ENCODE assay signal across 19 cellular contexts in the genomic region with DNA sequence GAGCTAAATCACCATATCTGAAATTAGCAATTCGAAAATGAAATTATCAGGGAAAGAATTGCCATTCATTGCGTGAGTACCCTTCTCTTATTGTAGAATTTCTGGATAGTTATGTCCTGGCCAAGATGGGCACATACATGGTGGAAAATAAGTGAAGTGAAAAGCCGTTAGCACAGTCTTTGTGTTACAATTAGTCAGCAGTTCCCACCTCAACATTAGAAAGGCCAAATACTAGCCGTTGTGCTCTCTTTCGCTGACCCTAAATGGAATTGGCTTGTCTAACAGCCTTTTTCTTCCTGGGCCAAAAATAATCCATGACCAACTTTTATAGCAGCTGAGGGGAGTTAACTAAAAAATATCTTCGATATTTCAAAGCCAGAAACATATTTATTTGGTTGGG.
"Had no signal": no experiment of that assay in that cellular context is flagged by ENCODE, and none has a peak within 500 bp of the region (broad histone marks: within the 10 kb centered on the region; RNA-seq: fewer than 3 reads in every experiment).

No MANE protein-coding gene starts in this region.

- H3K4me3 Mint-ChIP-seq: natural killer cell treated with Interleukin-12 subunit alpha and Interleukin-12 subunit beta and Interleukin-15 and Interleukin-18, amount 100 ng/mL, for 72 hours had no signal

- H3K27ac Mint-ChIP-seq: natural killer cell treated with Interleukin-12 subunit alpha and Interleukin-12 subunit beta and Interleukin-15 and Interleukin-18, amount 100 ng/mL, for 72 hours had no signal

- H3K4me1 ChIP-seq: psoas muscle, sigmoid colon, suprapubic skin, upper lobe of right lung, vagina had no signal

- H3K36me3 Mint-ChIP-seq: natural killer cell treated with Interleukin-12 subunit alpha and Interleukin-12 subunit beta and Interleukin-15 and Interleukin-18, amount 100 ng/mL, for 72 hours had no signal

- H3K9me3 Mint-ChIP-seq: natural killer cell treated with Interleukin-12 subunit alpha and Interleukin-12 subunit beta and Interleukin-15 and Interleukin-18, amount 100 ng/mL, for 72 hours had no signal

- H3K27me3 Mint-ChIP-seq: natural killer cell treated with Interleukin-12 subunit alpha and Interleukin-12 subunit beta and Interleukin-15 and Interleukin-18, amount 100 ng/mL, for 72 hours had no signal

- H3K27me3 ChIP-seq: hepatocyte, sigmoid colon, suprapubic skin, tibial nerve, upper lobe of right lung, vagina had no signal

- H3K4me3 ChIP-seq: coronary artery, hepatocyte, mucosa of descending colon, psoas muscle, sigmoid colon, smooth muscle cell, suprapubic skin, tibial nerve, upper lobe of right lung, vagina had no signal

- H2AFZ ChIP-seq: hepatocyte had no signal

- H3K27ac ChIP-seq: coronary artery, hepatocyte, psoas muscle, sigmoid colon, suprapubic skin, tibial nerve, upper lobe of right lung, vagina had no signal

- H3K79me2 ChIP-seq: hepatocyte had no signal

- H3K9me3 ChIP-seq: mucosa of descending colon, psoas muscle, sigmoid colon, suprapubic skin, tibial nerve, upper lobe of right lung, vagina had no signal

- H3K36me3 ChIP-seq: sigmoid colon, suprapubic skin, tibial nerve, upper lobe of right lung, vagina had no signal

- DNase-seq: effector CD4-positive, alpha-beta T cell; foreskin melanocyte; head of caudate nucleus; kidney glomerular epithelial cell; mammary epithelial cell; mucosa of descending colon; psoas muscle; retina; sigmoid colon; stimulated activated CD4-positive, alpha-beta T cell treated with anti-CD3 and anti-CD28 coated beads, Interleukin-2, amount 100 ng/mL, for 48 hours; stimulated activated naive CD8-positive, alpha-beta T cell treated with anti-CD3 and anti-CD28 coated beads, Interleukin-15, Interleukin-2, amounts not matched to agents 100 U/mL and 50 U/mL, for 24 hours; upper lobe of right lung had no signal

- ATAC-seq: mucosa of descending colon; natural killer cell treated with Interleukin-12 subunit alpha and Interleukin-12 subunit beta and Interleukin-15 and Interleukin-18, amount 100 ng/mL, for 72 hours; psoas muscle; stimulated activated naive CD8-positive, alpha-beta T cell treated with anti-CD3 and anti-CD28 coated beads, Interleukin-15, Interleukin-2, amounts not matched to agents 100 U/mL and 50 U/mL, for 24 hours; upper lobe of right lung had no signal

- H3K4me2 ChIP-seq: hepatocyte, smooth muscle cell had no signal
